Comparison of ENCODE assay signal across 17 cellular contexts in genomic region chr2:133952420-133952819, GRCh38.
DNase-seq lines count a peak whose midpoint lies in the region; ATAC-seq lines count a peak whose summit lies in the region.
"Had no signal": no experiment of that assay in that cellular context is flagged by ENCODE, and none has a peak within 500 bp of the region (broad histone marks: within the 10 kb centered on the region; RNA-seq: fewer than 3 reads in every experiment).

No MANE protein-coding gene starts in this region.

- ATAC-seq in GM19043 (IDR thresholded peaks at IDR 0.05; ENCODE audit: low read depth, unreplicated experiment), result peak; percentile 43
- ATAC-seq in GM21786 (IDR thresholded peaks at IDR 0.05; ENCODE audit: unreplicated experiment), result peak; percentile 35
- ATAC-seq in HG03354 (IDR thresholded peaks at IDR 0.05; ENCODE audit: poor library complexity, severe bottlenecking, unreplicated experiment), result peak; percentile 54
- peak; percentile 47 to 62 for ATAC-seq in stimulated activated naive B cell treated with anti-CD40 and anti-IgM and Interleukin-4, amounts not matched to agents 10 μg/mL and 1 μg/mL and 100 μg/mL, for 72 hours (replicated peaks)
- ATAC-seq in naive thymus-derived CD8-positive, alpha-beta T cell, result no peak
- ATAC-seq: naive thymus-derived CD4-positive, alpha-beta T cell had no signal

- H3K27me3 Mint-ChIP-seq in stimulated activated naive B cell treated with anti-CD40 and anti-IgM and Interleukin-4, amounts not matched to agents 10 μg/mL and 1 μg/mL and 100 μg/mL, for 72 hours, result peaks cover 0 to 8% of the 10 kb centered on the region in 2 donors
- peaks cover 2 to 10% (median 3%) of the 10 kb centered on the region in 3 donors for H3K27me3 Mint-ChIP-seq in immature natural killer cell (ENCODE audit: low read depth in 3 of 3)
- H3K27me3 Mint-ChIP-seq in activated CD4-positive, alpha-beta T cell treated with anti-CD3 and anti-CD28 coated beads, Interleukin-2, amount 10 ng/mL, durations not matched to agents 7 days and 5 days, result peaks cover 14% of the 10 kb centered on the region
- peaks cover 9 to 22% (median 18%) of the 10 kb centered on the region in 5 donors for H3K27me3 Mint-ChIP-seq in naive thymus-derived CD8-positive, alpha-beta T cell

- DNase-seq in stimulated activated naive B cell treated with anti-CD40 and anti-IgM and Interleukin-4, amounts not matched to agents 10 μg/mL and 1 μg/mL and 100 μg/mL, for 72 hours, result no peak
- no peak for DNase-seq in immature natural killer cell
- DNase-seq in GOT3 (lab: John Stamatoyannopoulos, UW), result no peak
- no peak for DNase-seq in activated CD4-positive, alpha-beta T cell treated with anti-CD3 and anti-CD28 coated beads, Interleukin-2, amount 10 ng/mL, durations not matched to agents 7 days and 5 days
- no peak for DNase-seq in naive thymus-derived CD8-positive, alpha-beta T cell
- DNase-seq: activated effector memory CD4-positive, alpha-beta T cell treated with anti-CD3 and anti-CD28 coated beads, Interleukin-2, amount 50 U/mL, for 16 hours; DMS53; KBM-7; naive thymus-derived CD4-positive, alpha-beta T cell; NCI-H1105; NCI-H2171 treated with DMSO at 0.1 percent for 48 hours; NCI-H774; SW 1271; transverse colon had no signal

- H3K4me3 Mint-ChIP-seq in stimulated activated naive B cell treated with anti-CD40 and anti-IgM and Interleukin-4, amounts not matched to agents 10 μg/mL and 1 μg/mL and 100 μg/mL, for 72 hours, result peak overlapping the region; percentile 4 to 10
- no peak overlapping the region for H3K4me3 Mint-ChIP-seq in immature natural killer cell
- H3K4me3 Mint-ChIP-seq in activated CD4-positive, alpha-beta T cell treated with anti-CD3 and anti-CD28 coated beads, Interleukin-2, amount 10 ng/mL, durations not matched to agents 7 days and 5 days, result no peak overlapping the region
- no peak overlapping the region for H3K4me3 Mint-ChIP-seq in naive thymus-derived CD8-positive, alpha-beta T cell
- H3K4me3 Mint-ChIP-seq: naive thymus-derived CD4-positive, alpha-beta T cell had no signal

- no peaks in the 10 kb centered on the region for H3K36me3 Mint-ChIP-seq in stimulated activated naive B cell treated with anti-CD40 and anti-IgM and Interleukin-4, amounts not matched to agents 10 μg/mL and 1 μg/mL and 100 μg/mL, for 72 hours
- H3K36me3 Mint-ChIP-seq in immature natural killer cell, result no peaks in the 10 kb centered on the region
- no peaks in the 10 kb centered on the region for H3K36me3 Mint-ChIP-seq in activated CD4-positive, alpha-beta T cell treated with anti-CD3 and anti-CD28 coated beads, Interleukin-2, amount 10 ng/mL, durations not matched to agents 7 days and 5 days (ENCODE audit: low read depth)
- H3K36me3 Mint-ChIP-seq in naive thymus-derived CD8-positive, alpha-beta T cell, result no peaks in the 10 kb centered on the region
- H3K36me3 Mint-ChIP-seq: naive thymus-derived CD4-positive, alpha-beta T cell had no signal

- H3K27ac Mint-ChIP-seq in stimulated activated naive B cell treated with anti-CD40 and anti-IgM and Interleukin-4, amounts not matched to agents 10 μg/mL and 1 μg/mL and 100 μg/mL, for 72 hours, result peak overlapping the region; percentile 53
- H3K27ac Mint-ChIP-seq in immature natural killer cell, result no peak overlapping the region
- H3K27ac Mint-ChIP-seq in activated CD4-positive, alpha-beta T cell treated with anti-CD3 and anti-CD28 coated beads, Interleukin-2, amount 10 ng/mL, durations not matched to agents 7 days and 5 days, result no peak overlapping the region
- no peak overlapping the region for H3K27ac Mint-ChIP-seq in naive thymus-derived CD8-positive, alpha-beta T cell
- H3K27ac Mint-ChIP-seq: naive thymus-derived CD4-positive, alpha-beta T cell had no signal

- POLR2A ChIA-PET in activated CD4-positive, alpha-beta T cell treated with anti-CD3 and anti-CD28 coated beads, Interleukin-2, amount 10 ng/mL, durations not matched to agents 7 days and 5 days (lab: Charles Lee), result no interaction called here
- POLR2A ChIA-PET in naive thymus-derived CD8-positive, alpha-beta T cell (lab: Charles Lee), result no interaction called here

- CTCF ChIA-PET in activated CD4-positive, alpha-beta T cell treated with anti-CD3 and anti-CD28 coated beads, Interleukin-2, amount 10 ng/mL, durations not matched to agents 7 days and 5 days (lab: Charles Lee), result no interaction called here

- H3K4me1 Mint-ChIP-seq in stimulated activated naive B cell treated with anti-CD40 and anti-IgM and Interleukin-4, amounts not matched to agents 10 μg/mL and 1 μg/mL and 100 μg/mL, for 72 hours, result peaks cover 37 to 70% of the 10 kb centered on the region in 2 donors
- no peaks in the 10 kb centered on the region for H3K4me1 Mint-ChIP-seq in immature natural killer cell
- H3K4me1 Mint-ChIP-seq in activated CD4-positive, alpha-beta T cell treated with anti-CD3 and anti-CD28 coated beads, Interleukin-2, amount 10 ng/mL, durations not matched to agents 7 days and 5 days, result no peaks in the 10 kb centered on the region
- H3K4me1 Mint-ChIP-seq in naive thymus-derived CD8-positive, alpha-beta T cell, result peaks cover 0 to 23% (median 0%) of the 10 kb centered on the region in 4 donors

- H3K9me3 Mint-ChIP-seq in stimulated activated naive B cell treated with anti-CD40 and anti-IgM and Interleukin-4, amounts not matched to agents 10 μg/mL and 1 μg/mL and 100 μg/mL, for 72 hours, result peaks cover 0 to 4% of the 10 kb centered on the region in 2 donors
- peaks cover 0 to 3% (median 0%) of the 10 kb centered on the region in 6 donors for H3K9me3 Mint-ChIP-seq in immature natural killer cell
- no peaks in the 10 kb centered on the region for H3K9me3 Mint-ChIP-seq in activated CD4-positive, alpha-beta T cell treated with anti-CD3 and anti-CD28 coated beads, Interleukin-2, amount 10 ng/mL, durations not matched to agents 7 days and 5 days
- no peaks in the 10 kb centered on the region for H3K9me3 Mint-ChIP-seq in naive thymus-derived CD8-positive, alpha-beta T cell

Comparison
In these comparisons a context has a peak if more than half of its experiments do, and no peak if none do; other contexts are left out.
1. ATAC-seq: peak in GM19043 (single experiment), GM21786 (single experiment), HG03354 (single experiment) and stimulated activated naive B cell treated with anti-CD40 and anti-IgM and Interleukin-4, amounts not matched to agents 10 μg/mL and 1 μg/mL and 100 μg/mL, for 72 hours (2 of 2); none in naive thymus-derived CD8-positive, alpha-beta T cell (0 of 2).
2. H3K4me3 Mint-ChIP-seq: peak in stimulated activated naive B cell treated with anti-CD40 and anti-IgM and Interleukin-4, amounts not matched to agents 10 μg/mL and 1 μg/mL and 100 μg/mL, for 72 hours (2 of 2); none in immature natural killer cell (0 of 5), activated CD4-positive, alpha-beta T cell treated with anti-CD3 and anti-CD28 coated beads, Interleukin-2, amount 10 ng/mL, durations not matched to agents 7 days and 5 days (single experiment) and naive thymus-derived CD8-positive, alpha-beta T cell (0 of 10).